12 cellular contexts compared by ENCODE assay signal in the genomic region with DNA sequence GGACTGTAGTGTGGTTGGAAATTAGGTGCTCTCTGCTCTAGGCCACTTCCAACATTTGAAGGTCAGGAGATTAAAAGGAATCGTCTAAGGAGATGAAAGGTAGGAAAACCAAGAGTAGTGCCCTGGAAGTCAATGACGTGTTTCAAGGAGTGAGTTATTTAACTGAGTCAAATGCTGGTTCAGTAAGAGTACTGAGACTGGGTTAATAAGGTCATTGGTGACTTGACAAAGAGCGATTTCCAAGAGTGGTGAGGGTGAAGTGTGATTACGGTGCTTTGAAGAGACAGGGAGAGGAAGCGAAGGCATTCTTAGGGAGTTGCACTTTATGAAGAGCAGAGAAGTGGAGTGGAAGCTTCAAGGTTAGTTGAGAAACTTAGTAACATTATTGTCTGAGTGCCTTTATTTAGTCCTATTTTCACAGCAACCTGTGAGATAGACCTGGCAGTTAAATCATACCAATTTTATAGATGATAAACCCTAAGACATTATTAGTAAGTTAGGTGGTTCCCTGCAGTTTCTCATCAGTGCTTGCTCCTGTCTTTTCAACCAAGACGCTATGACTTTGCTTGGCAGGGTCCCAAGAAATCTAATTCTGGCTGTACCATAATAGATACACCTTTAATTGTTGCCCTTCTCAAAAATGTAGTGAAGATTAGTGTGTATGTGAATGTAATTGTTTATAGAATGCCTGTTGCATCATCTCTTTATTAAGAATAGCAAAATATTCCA. TPM values are rescaled to one million over a fixed set of nuclear protein-coding genes. Genes with fewer than 3 reads are reported as not detected.
DNase-seq lines count a peak whose midpoint lies in the region; ATAC-seq and TF ChIP-seq lines count a peak whose summit lies in the region.
"Had no signal": no experiment of that assay in that cellular context is flagged by ENCODE, and none has a peak within 500 bp of the region (broad histone marks: within the 10 kb centered on the region; RNA-seq: fewer than 3 reads in every experiment).

No MANE protein-coding gene starts in this region.

- H3K27ac ChIP-seq in CD4-positive, CD25-positive, alpha-beta regulatory T cell (ENCODE audit: insufficient read depth, low read length, poor library complexity, severe bottlenecking) = peak overlapping the region; percentile 15
- H3K27ac ChIP-seq in HEK293 (ENCODE audit: extremely low read depth, low read depth, low read length) (peak overlapping the region; percentile 59), body of pancreas (no peak overlapping the region), lower lobe of right lung (no peak overlapping the region)

- no peaks in the 10 kb centered on the region for H3K27me3 ChIP-seq in CD4-positive, CD25-positive, alpha-beta regulatory T cell (ENCODE audit: control insufficient read depth, insufficient read depth, low read length)
- H3K27me3 ChIP-seq in body of pancreas = no peaks in the 10 kb centered on the region
- H3K27me3 ChIP-seq in lower lobe of right lung (ENCODE audit: low read depth) = no peaks in the 10 kb centered on the region

- POLR2A ChIA-PET in HEK293 (lab: Yijun Ruan, JAX) = no interaction called here

- H3K4me1 Mint-ChIP-seq in CD4-positive, CD25-positive, alpha-beta regulatory T cell = peaks cover 24 to 69% (median 44%) of the 10 kb centered on the region in 4 donors

- no peaks in the 10 kb centered on the region for H3K9me3 ChIP-seq in CD4-positive, CD25-positive, alpha-beta regulatory T cell (ENCODE audit: control insufficient read depth in 2 of 2, low read length in 2 of 2)
- H3K9me3 ChIP-seq in HEK293 (ENCODE audit: control insufficient read depth, insufficient read depth, low read depth, low read length) (no peaks in the 10 kb centered on the region), body of pancreas (no peaks in the 10 kb centered on the region), lower lobe of right lung (no peaks in the 10 kb centered on the region)

- CTCF ChIA-PET in HEK293 (lab: Yijun Ruan, JAX) = interaction anchor here (1.4 kb wide), 1 partner anchor 88 kb away, joined by 3 read pairs; no protein-coding TSS in a partner anchor

- WGBS in body of pancreas, 2 donors = 28 to 44% methylated on average over 6 of the region's 6 CpGs

- peak overlapping the region; percentile 24 to 80 (median 72) for H3K4me3 Mint-ChIP-seq in CD4-positive, CD25-positive, alpha-beta regulatory T cell

- no peaks in the 10 kb centered on the region for H3K9me3 Mint-ChIP-seq in CD4-positive, CD25-positive, alpha-beta regulatory T cell

- H3K27me3 Mint-ChIP-seq in CD4-positive, CD25-positive, alpha-beta regulatory T cell = no peaks in the 10 kb centered on the region

- no peak for ATAC-seq in CD4-positive, CD25-positive, alpha-beta regulatory T cell (ENCODE audit: low read depth in 2 of 2)
- ATAC-seq in body of pancreas = peak; percentile 10
- ATAC-seq in lower lobe of right lung = peak; percentile 69 to 71
- ATAC-seq in GM21390 (IDR thresholded peaks at IDR 0.05; ENCODE audit: unreplicated experiment) = no peak
- no peak for ATAC-seq in HG02938 (IDR thresholded peaks at IDR 0.05; ENCODE audit: unreplicated experiment)

- no peak for DNase-seq in CD4-positive, CD25-positive, alpha-beta regulatory T cell
- DNase-seq in body of pancreas = no peak
- DNase-seq in lower lobe of right lung = no peak
- DNase-seq in OCI-M1 (lab: John Stamatoyannopoulos, UW) = no peak
- no peak for DNase-seq in NCI-H2081 treated with DMSO at 0.1 percent for 48 hours (lab: John Stamatoyannopoulos, UW)
- DNase-seq: activated CD4-positive, CD25-positive, alpha-beta regulatory T cell; central memory CD4-positive, alpha-beta T cell; GF-D8; NCI-H82 had no signal

- intact Hi-C loops in body of pancreas (cut with DNase I) = no loop called here
- intact Hi-C loops in lower lobe of right lung (cut with DNase I) = no loop called here

- peak overlapping the region; percentile 18 to 77 (median 59) for H3K27ac Mint-ChIP-seq in CD4-positive, CD25-positive, alpha-beta regulatory T cell

- H3K4me3 ChIP-seq in CD4-positive, CD25-positive, alpha-beta regulatory T cell (ENCODE audit: low read depth, low read length) = peak overlapping the region; percentile 67
- H3K4me3 ChIP-seq in HEK293 (ENCODE audit: low read depth, low read length) (no peak overlapping the region), body of pancreas (no peak overlapping the region), lower lobe of right lung (peak overlapping the region; percentile 10)

- H3K36me3 Mint-ChIP-seq in CD4-positive, CD25-positive, alpha-beta regulatory T cell = peaks cover 36% of the 10 kb centered on the region

- TF ChIP-seq POLR2A in body of pancreas (IDR thresholded peaks at IDR 0.05) = no peak

- H3K36me3 ChIP-seq in CD4-positive, CD25-positive, alpha-beta regulatory T cell (ENCODE audit: control insufficient read depth, insufficient read depth, low read length) = peaks cover 77% of the 10 kb centered on the region
- peaks cover 89% of the 10 kb centered on the region in 2 experiments for H3K36me3 ChIP-seq in HEK293 (ENCODE audit: control insufficient read depth in 2 of 2, insufficient read depth in 1 of 2, low read length in 2 of 2)
- peaks cover 3 to 31% of the 10 kb centered on the region in 2 donors for H3K36me3 ChIP-seq in body of pancreas (replicated peaks in 1 of 2; ENCODE audit: insufficient read depth in 1 of 2, low read depth in 2 of 2)
- peaks cover 92% of the 10 kb centered on the region for H3K36me3 ChIP-seq in lower lobe of right lung

- H3K4me1 ChIP-seq in CD4-positive, CD25-positive, alpha-beta regulatory T cell (ENCODE audit: control insufficient read depth, insufficient read depth, low read length, poor library complexity, severe bottlenecking) = peaks cover 57% of the 10 kb centered on the region
- peaks cover 26% of the 10 kb centered on the region for H3K4me1 ChIP-seq in HEK293 (ENCODE audit: control insufficient read depth, insufficient read depth, low read length)
- peaks cover 39% of the 10 kb centered on the region for H3K4me1 ChIP-seq in body of pancreas
- H3K4me1 ChIP-seq in lower lobe of right lung = peaks cover 65% of the 10 kb centered on the region

- TF ChIP-seq CTCF in HEK293 (tag by site-specific recombination; IDR thresholded peaks at IDR 0.05) (no peak), body of pancreas (IDR thresholded peaks at IDR 0.05) (no peak), lower lobe of right lung (IDR thresholded peaks at IDR 0.05) (no peak)

TF ChIP-seq in HEK293, 187 proteins besides CTCF, POLR2A, EP300 and RAD21:
- TF ChIP-seq RBAK (tag by site-specific recombination; IDR thresholded peaks at IDR 0.05) = no peak
- peak; percentile 86 for TF ChIP-seq PRDM1 (tag by site-specific recombination; IDR thresholded peaks at IDR 0.05)
- peak; percentile 31; the same call in 1 of the 2 replicates for TF ChIP-seq ZNF629 (tag by site-specific recombination; IDR thresholded peaks at IDR 0.05)

RNA-seq across cellular contexts. Expression of a gene that starts 5.9 kb away (rescaled TPM):
- 316 TPM for total RNA-seq in CD4-positive, CD25-positive, alpha-beta regulatory T cell
- polyA plus RNA-seq in CD4-positive, CD25-positive, alpha-beta regulatory T cell = 100 to 1,000 TPM; 149 to 187 (median 180) TPM
- total RNA-seq in body of pancreas (10 to 100 TPM; 82.5 to 95.6 TPM), lower lobe of right lung (146 TPM)

RNA-seq across cellular contexts. Expression of a gene that starts 13.8 kb away (rescaled TPM):
- 11.8 TPM for total RNA-seq in CD4-positive, CD25-positive, alpha-beta regulatory T cell
- polyA plus RNA-seq in CD4-positive, CD25-positive, alpha-beta regulatory T cell = 10 to 100 TPM in 1 of 4 donors, 1 to 10 TPM in 3; 6.3 to 11.1 (median 9.4) TPM
- total RNA-seq in body of pancreas (10 to 100 TPM in 1 of 2 donors, 1 to 10 TPM in 1; 7.6 to 15.6 TPM), lower lobe of right lung (11.7 TPM)

Comparison
In these comparisons a context has a peak if more than half of its experiments do, and no peak if none do; other contexts are left out.
1. ATAC-seq: peak in body of pancreas (single experiment) and lower lobe of right lung (2 of 2); none in CD4-positive, CD25-positive, alpha-beta regulatory T cell (0 of 2), GM21390 (single experiment) and HG02938 (single experiment).
2. H3K27ac ChIP-seq: peak in CD4-positive, CD25-positive, alpha-beta regulatory T cell (single experiment) and HEK293 (single experiment); none in body of pancreas (0 of 4) and lower lobe of right lung (single experiment).
3. H3K4me3 ChIP-seq: peak in CD4-positive, CD25-positive, alpha-beta regulatory T cell (single experiment) and lower lobe of right lung (single experiment); none in HEK293 (single experiment) and body of pancreas (0 of 2).